In the genomic region with DNA sequence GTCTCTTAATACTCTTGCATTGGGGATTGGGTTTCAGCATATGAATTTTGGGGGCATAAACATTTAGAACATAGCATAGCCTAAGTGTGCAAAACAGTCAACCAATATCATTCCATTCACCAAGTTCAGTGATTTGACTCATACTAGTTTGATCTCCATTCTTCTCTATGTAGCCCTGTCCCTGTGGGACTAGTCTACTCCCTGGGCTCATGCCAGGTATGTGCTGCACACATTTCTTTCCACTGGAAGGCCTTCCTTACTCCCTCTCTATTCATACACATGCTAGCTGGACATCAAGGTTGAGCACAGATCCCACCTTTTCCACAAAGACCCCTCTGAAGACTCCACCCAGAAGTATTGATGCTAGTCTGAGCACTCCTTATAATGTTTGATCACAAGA, we compare ENCODE assay signal across 28 cellular contexts.
"Had no signal": no experiment of that assay in that cellular context is flagged by ENCODE, and none has a peak within 500 bp of the region (broad histone marks: within the 10 kb centered on the region; RNA-seq: fewer than 3 reads in every experiment).

No MANE protein-coding gene starts in this region.

- H3K4me3 ChIP-seq: adrenal gland, ascending aorta, gastrocnemius medialis, hepatocyte, pancreas, prostate gland, spleen, testis, transverse colon had no signal

- H3K27ac Mint-ChIP-seq: activated CD4-positive, alpha-beta memory T cell treated with anti-CD3 and anti-CD28 coated beads for 36 hours; activated CD4-positive, alpha-beta T cell treated with anti-CD3 and anti-CD28 coated beads, Interleukin-2, amount 10 ng/mL, durations not matched to agents 24 days and 14 days; activated naive CD4-positive, alpha-beta T cell treated with anti-CD3 and anti-CD28 coated beads for 36 hours; activated naive CD8-positive, alpha-beta T cell treated with anti-CD3 and anti-CD28 coated beads for 36 hours; activated T-helper 1 cell treated with anti-CD3 and anti-CD28 coated beads, Interleukin-12 subunit alpha, Interleukin-12 subunit beta, Interleukin-2, Interleukin-4 antibody, amounts not matched to agents 30 ng/mL and 10 ng/mL and 1 ng/mL, durations not matched to agents 14 hours and 24 hours and 36 hours; brain; immature natural killer cell; naive thymus-derived CD4-positive, alpha-beta T cell had no signal

- ATAC-seq: esophagus mucosa; gastrocnemius medialis; left colon; naive thymus-derived CD4-positive, alpha-beta T cell; pancreas had no signal

- H3K27me3 Mint-ChIP-seq: activated CD4-positive, alpha-beta memory T cell treated with anti-CD3 and anti-CD28 coated beads for 36 hours had no signal

- H3K36me3 Mint-ChIP-seq: brain had no signal

- DNase-seq: activated CD4-positive, alpha-beta memory T cell treated with anti-CD3 and anti-CD28 coated beads for 36 hours; activated CD4-positive, alpha-beta T cell treated with anti-CD3 and anti-CD28 coated beads, Interleukin-2, amount 10 ng/mL, durations not matched to agents 24 days and 14 days; activated CD4-positive, CD25-positive, alpha-beta regulatory T cell treated with anti-CD3 and anti-CD28 coated beads, Interleukin-2, amount 50 U/mL, for 72 hours; activated CD8-positive, alpha-beta memory T cell treated with anti-CD3 and anti-CD28 coated beads, Interleukin-2, amount 50 U/mL, for 4 hours; activated effector memory CD4-positive, alpha-beta T cell treated with anti-CD3 and anti-CD28 coated beads, Interleukin-2, amount 50 U/mL, for 16 hours; activated naive CD4-positive, alpha-beta T cell treated with anti-CD3 and anti-CD28 coated beads for 36 hours; activated naive CD8-positive, alpha-beta T cell treated with anti-CD3 and anti-CD28 coated beads for 36 hours; activated T-cell treated with anti-CD3 and anti-CD28 coated beads, Interleukin-2, amount 50 U/mL, for 1 hour; adrenal gland; cortex of kidney; gastrocnemius medialis; immature natural killer cell; kidney; left colon; midbrain; naive thymus-derived CD4-positive, alpha-beta T cell; pancreas; spleen; stimulated activated naive CD4-positive, alpha-beta T cell; T-helper 2 cell; testis; transverse colon had no signal

- H3K9me3 Mint-ChIP-seq: activated CD4-positive, alpha-beta memory T cell treated with anti-CD3 and anti-CD28 coated beads for 36 hours; activated CD4-positive, alpha-beta T cell treated with anti-CD3 and anti-CD28 coated beads, Interleukin-2, amount 10 ng/mL, durations not matched to agents 24 days and 14 days; activated naive CD4-positive, alpha-beta T cell treated with anti-CD3 and anti-CD28 coated beads for 36 hours; activated naive CD8-positive, alpha-beta T cell treated with anti-CD3 and anti-CD28 coated beads for 36 hours; activated T-helper 1 cell treated with anti-CD3 and anti-CD28 coated beads, Interleukin-12 subunit alpha, Interleukin-12 subunit beta, Interleukin-2, Interleukin-4 antibody, amounts not matched to agents 30 ng/mL and 10 ng/mL and 1 ng/mL, durations not matched to agents 14 hours and 24 hours and 36 hours; brain; immature natural killer cell had no signal

- H3K4me3 Mint-ChIP-seq: activated CD4-positive, alpha-beta memory T cell treated with anti-CD3 and anti-CD28 coated beads for 36 hours; activated CD4-positive, alpha-beta T cell treated with anti-CD3 and anti-CD28 coated beads, Interleukin-2, amount 10 ng/mL, durations not matched to agents 24 days and 14 days; activated naive CD4-positive, alpha-beta T cell treated with anti-CD3 and anti-CD28 coated beads for 36 hours; activated naive CD8-positive, alpha-beta T cell treated with anti-CD3 and anti-CD28 coated beads for 36 hours; activated T-helper 1 cell treated with anti-CD3 and anti-CD28 coated beads, Interleukin-12 subunit alpha, Interleukin-12 subunit beta, Interleukin-2, Interleukin-4 antibody, amounts not matched to agents 30 ng/mL and 10 ng/mL and 1 ng/mL, durations not matched to agents 14 hours and 24 hours and 36 hours; immature natural killer cell; naive thymus-derived CD4-positive, alpha-beta T cell had no signal
